9 cellular contexts compared by ENCODE assay signal in genomic region chr6:73644941-73645591, GRCh38. TPM values are rescaled to one million over a fixed set of nuclear protein-coding genes. Genes with fewer than 3 reads are reported as not detected.
DNase-seq lines count a peak whose midpoint lies in the region; ATAC-seq and TF ChIP-seq lines count a peak whose summit lies in the region.
"Had no signal": no experiment of that assay in that cellular context is flagged by ENCODE, and none has a peak within 500 bp of the region (broad histone marks: within the 10 kb centered on the region; RNA-seq: fewer than 3 reads in every experiment).

No MANE protein-coding gene starts in this region.

- peaks cover 4% of the 10 kb centered on the region for H3K4me1 ChIP-seq in CD4-positive, CD25-positive, alpha-beta regulatory T cell (ENCODE audit: control insufficient read depth, insufficient read depth, low read length, poor library complexity, severe bottlenecking)
- H3K4me1 ChIP-seq in Karpas-422 (ENCODE audit: low read length) (peaks cover 17% of the 10 kb centered on the region), neural progenitor cell (peaks cover 9% of the 10 kb centered on the region)

- H3K36me3 Mint-ChIP-seq in CD4-positive, CD25-positive, alpha-beta regulatory T cell = peaks cover 30% of the 10 kb centered on the region
- H3K36me3 Mint-ChIP-seq in neural progenitor cell = peaks cover 8% of the 10 kb centered on the region

- peaks cover 19 to 32% (median 23%) of the 10 kb centered on the region in 4 donors for H3K4me1 Mint-ChIP-seq in CD4-positive, CD25-positive, alpha-beta regulatory T cell
- peaks cover 12% of the 10 kb centered on the region for H3K4me1 Mint-ChIP-seq in neural progenitor cell

- H3K4me3 Mint-ChIP-seq in CD4-positive, CD25-positive, alpha-beta regulatory T cell = peak overlapping the region; percentile 81 to 94 (median 88)
- H3K4me3 Mint-ChIP-seq in neural progenitor cell = peak overlapping the region; percentile 79

- ATAC-seq in CD4-positive, CD25-positive, alpha-beta regulatory T cell (ENCODE audit: low read depth in 2 of 2) = peak in 1 of 2 donors; percentile 34
- ATAC-seq in HG03469 (IDR thresholded peaks at IDR 0.05; ENCODE audit: unreplicated experiment) (no peak), GM19328 (IDR thresholded peaks at IDR 0.05; ENCODE audit: unreplicated experiment) (no peak), GM21381 (IDR thresholded peaks at IDR 0.05; ENCODE audit: unreplicated experiment) (no peak), GM18909 (IDR thresholded peaks at IDR 0.05; ENCODE audit: poor library complexity, unreplicated experiment) (no peak)

- no peaks in the 10 kb centered on the region for H3K27me3 Mint-ChIP-seq in CD4-positive, CD25-positive, alpha-beta regulatory T cell
- H3K27me3 Mint-ChIP-seq in neural progenitor cell (ENCODE audit: insufficient read depth, low read depth) = no peaks in the 10 kb centered on the region

- H3K27ac Mint-ChIP-seq in CD4-positive, CD25-positive, alpha-beta regulatory T cell = peak overlapping the region in 2 of 3 donors; percentile 72 to 87
- no peak overlapping the region for H3K27ac Mint-ChIP-seq in neural progenitor cell

- DNase-seq in CD4-positive, CD25-positive, alpha-beta regulatory T cell = no peak
- peak; percentile 51 for DNase-seq in Karpas-422
- no peak for DNase-seq in coronary artery (ENCODE audit: low spot score)
- no peak for DNase-seq in neural progenitor cell (ENCODE audit: low spot score)
- DNase-seq: hippocampal formation had no signal

- H3K9me3 ChIP-seq in CD4-positive, CD25-positive, alpha-beta regulatory T cell (ENCODE audit: control insufficient read depth in 2 of 2, low read length in 2 of 2) = no peaks in the 10 kb centered on the region
- H3K9me3 ChIP-seq in Karpas-422 (ENCODE audit: low read length) = no peaks in the 10 kb centered on the region
- no peaks in the 10 kb centered on the region for H3K9me3 ChIP-seq in neural progenitor cell (ENCODE audit: low read depth)

- H3K4me2 ChIP-seq in Karpas-422 (ENCODE audit: low read depth, low read length, poor library complexity, severe bottlenecking) = peak overlapping the region; percentile 66
- peak overlapping the region; percentile 74 for H3K4me2 ChIP-seq in neural progenitor cell

- H2AFZ ChIP-seq in Karpas-422 (ENCODE audit: low read length) (no peak overlapping the region; the same call in 1 of the 2 replicates), neural progenitor cell (replicated peaks) (peak overlapping the region; percentile 96)

- no peaks in the 10 kb centered on the region for H3K9me2 ChIP-seq in Karpas-422 (replicated peaks; ENCODE audit: insufficient read depth, low read length)

- H3K27me3 ChIP-seq in CD4-positive, CD25-positive, alpha-beta regulatory T cell (ENCODE audit: control insufficient read depth, insufficient read depth, low read length) = no peaks in the 10 kb centered on the region
- H3K27me3 ChIP-seq in Karpas-422 (ENCODE audit: low read length) = no peaks in the 10 kb centered on the region
- H3K27me3 ChIP-seq in neural progenitor cell = no peaks in the 10 kb centered on the region

- H4K20me1 ChIP-seq in Karpas-422 (ENCODE audit: insufficient read depth, low read depth, low read length) = no peaks in the 10 kb centered on the region
- no peaks in the 10 kb centered on the region for H4K20me1 ChIP-seq in neural progenitor cell (ENCODE audit: low read depth)

- peak overlapping the region; percentile 48 for H3K9ac ChIP-seq in Karpas-422 (ENCODE audit: low read length)
- H3K9ac ChIP-seq in neural progenitor cell = no peak overlapping the region

- peak overlapping the region; percentile 61 for H3K4me3 ChIP-seq in CD4-positive, CD25-positive, alpha-beta regulatory T cell (ENCODE audit: low read depth, low read length)
- peak overlapping the region; percentile 60 for H3K4me3 ChIP-seq in Karpas-422 (ENCODE audit: low read length)
- H3K4me3 ChIP-seq in coronary artery = peak overlapping the region; percentile 66
- peak overlapping the region; percentile 48 for H3K4me3 ChIP-seq in neural progenitor cell

- TF ChIP-seq CTCF in coronary artery (IDR thresholded peaks at IDR 0.05) (no peak), neural progenitor cell (IDR thresholded peaks at IDR 0.05) (no peak)

- no peak overlapping the region for H3K27ac ChIP-seq in CD4-positive, CD25-positive, alpha-beta regulatory T cell (ENCODE audit: insufficient read depth, low read length, poor library complexity, severe bottlenecking)
- H3K27ac ChIP-seq in Karpas-422 (ENCODE audit: low read length) (peak overlapping the region; percentile 60), coronary artery (peak overlapping the region in 1 of 2 donors; percentile 53), neural progenitor cell (no peak overlapping the region)

- no peaks in the 10 kb centered on the region for H3K9me3 Mint-ChIP-seq in CD4-positive, CD25-positive, alpha-beta regulatory T cell
- H3K9me3 Mint-ChIP-seq in neural progenitor cell = no peaks in the 10 kb centered on the region

- H3K36me3 ChIP-seq in CD4-positive, CD25-positive, alpha-beta regulatory T cell (ENCODE audit: control insufficient read depth, insufficient read depth, low read length) = peaks cover 22% of the 10 kb centered on the region
- no peaks in the 10 kb centered on the region for H3K36me3 ChIP-seq in Karpas-422 (ENCODE audit: insufficient read depth, low read length)
- no peaks in the 10 kb centered on the region for H3K36me3 ChIP-seq in neural progenitor cell

- H3K79me2 ChIP-seq in Karpas-422 (ENCODE audit: low read length) (peaks cover 7% of the 10 kb centered on the region; the same call in 1 of the 2 replicates), neural progenitor cell (ENCODE audit: low read depth) (no peaks in the 10 kb centered on the region)

- peaks cover 3% of the 10 kb centered on the region for H3F3A ChIP-seq in neural progenitor cell (ENCODE audit: low read depth)

RNA-seq across cellular contexts. Expression of gene SLC17A5, which starts 8.7 kb away (rescaled TPM):
- total RNA-seq in CD4-positive, CD25-positive, alpha-beta regulatory T cell = 7.4 TPM
- polyA plus RNA-seq in CD4-positive, CD25-positive, alpha-beta regulatory T cell = 1 to 10 TPM; 6.0 to 9.2 (median 7.5) TPM
- 6.0 and 10.1 TPM in 2 replicates for total RNA-seq in Karpas-422 (2014; rRNA removed; shearing (Covaris generic); ENCODE audit: low replicate concordance)
- 13.1 and 13.7 TPM in 2 replicates for total RNA-seq in neural progenitor cell (ENCODE audit: low replicate concordance)

RNA-seq across cellular contexts. Expression of gene CD109, which starts 50.9 kb away (rescaled TPM):
- total RNA-seq in CD4-positive, CD25-positive, alpha-beta regulatory T cell = 1.3 TPM
- under 1 TPM; 0.02 to 0.32 (median 0.06) TPM for polyA plus RNA-seq in CD4-positive, CD25-positive, alpha-beta regulatory T cell
- total RNA-seq in Karpas-422 (2014; rRNA removed; shearing (Covaris generic); ENCODE audit: low replicate concordance) = 0.22 TPM in 1 of 2 replicates, not detected in the other
- total RNA-seq in neural progenitor cell (ENCODE audit: low replicate concordance) = 1.2 and 1.3 TPM in 2 replicates
